ENCODE assay signal across 27 cellular contexts in the genomic region with DNA sequence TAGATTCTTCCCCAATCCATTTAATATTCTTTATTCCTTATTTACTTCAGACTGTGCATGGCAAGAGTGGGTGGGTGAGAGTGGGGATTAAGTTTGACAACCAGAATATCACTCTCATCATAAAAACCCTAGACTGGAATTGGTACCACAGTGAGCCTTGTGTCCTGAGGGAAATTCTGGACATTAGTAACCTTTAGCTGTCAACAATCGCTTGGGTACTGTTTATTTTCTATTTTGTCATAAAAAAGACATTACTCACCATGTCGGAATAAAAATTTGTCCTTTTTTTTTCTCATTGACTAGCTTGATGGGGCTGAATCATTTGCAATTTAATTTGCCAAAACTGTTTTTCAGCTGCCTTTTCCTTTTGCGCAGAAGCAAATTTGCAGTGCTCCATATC.
DNase-seq lines count a peak whose midpoint lies in the region; ATAC-seq, FAIRE-seq and TF ChIP-seq lines count a peak whose summit lies in the region.
"Had no signal": no experiment of that assay in that cellular context is flagged by ENCODE, and none has a peak within 500 bp of the region (broad histone marks: within the 10 kb centered on the region; RNA-seq: fewer than 3 reads in every experiment).

No MANE protein-coding gene starts in this region.

- H3K9me1 ChIP-seq in K562 (ENCODE audit: control insufficient read depth, insufficient read depth, low read length), result no peaks in the 10 kb centered on the region

- no peaks in the 10 kb centered on the region for H3K27me3 ChIP-seq in K562 (ENCODE audit: control insufficient read depth in 2 of 2, insufficient read depth in 2 of 2, low read length in 2 of 2)
- H3K27me3 ChIP-seq in skeletal muscle satellite cell (ENCODE audit: control insufficient read depth, insufficient read depth, low read length), result no peaks in the 10 kb centered on the region
- no peaks in the 10 kb centered on the region for H3K27me3 ChIP-seq in naive thymus-derived CD4-positive, alpha-beta T cell (ENCODE audit: control insufficient read depth in 2 of 2, insufficient read depth in 2 of 2, low read length in 2 of 2)
- H3K27me3 ChIP-seq: SJSA1 had no signal

- H3K4me2 ChIP-seq in K562 (ENCODE audit: insufficient read depth, low read length), result no peak overlapping the region
- peak overlapping the region; percentile 47 for H3K4me2 ChIP-seq in skeletal muscle satellite cell (ENCODE audit: low read length)

- H3K27ac Mint-ChIP-seq in naive thymus-derived CD4-positive, alpha-beta T cell, result no peak overlapping the region
- H3K27ac Mint-ChIP-seq: B cell; CD4-positive, CD25-positive, alpha-beta regulatory T cell; HFFc6 had no signal

- H3K79me2 ChIP-seq in K562 (ENCODE audit: control insufficient read depth, insufficient read depth, low read length), result no peaks in the 10 kb centered on the region

- DNase-seq in EL, result peak; percentile 4
- peak; percentile 38 for DNase-seq in LHCN-M2 (ENCODE audit: low read depth)
- DNase-seq in K562 (ENCODE audit: extremely low read depth in 1 of 4, low spot score in 3 of 4), result no peak
- no peak for DNase-seq in naive thymus-derived CD4-positive, alpha-beta T cell
- no peak for DNase-seq in T1000 (lab: John Stamatoyannopoulos, UW)
- DNase-seq: CD4-positive, CD25-positive, alpha-beta regulatory T cell; COR-L47; DMS 273 treated with DMSO at 0.1 percent for 48 hours; GOT3; HFFc6; IMR-90; Kasumi-1; NCI-H1105 treated with DMSO at 0.1 percent for 48 hours; NCI-H1694; NCI-H2107; NCI-H510A; NCI-H774; SW 1271; T-helper 2 cell had no signal

- intact Hi-C loops in K562 (cut with micrococcal nuclease), result no loop called here
- intact Hi-C loops in naive thymus-derived CD4-positive, alpha-beta T cell (cut with micrococcal nuclease), result no loop called here

- H3K9me3 ChIP-seq in K562 (replicated peaks; ENCODE audit: control insufficient read depth, insufficient read depth, low read depth, low read length) (no peaks in the 10 kb centered on the region), skeletal muscle satellite cell (replicated peaks; ENCODE audit: low read length) (no peaks in the 10 kb centered on the region)
- no peaks in the 10 kb centered on the region for H3K9me3 ChIP-seq in naive thymus-derived CD4-positive, alpha-beta T cell (ENCODE audit: control insufficient read depth in 2 of 3, low read length in 3 of 3)
- H3K9me3 ChIP-seq: SJSA1 had no signal

- TF ChIP-seq RAD21 in K562 (CRISPR knock-in tag; conservative IDR thresholded peaks at IDR 0.05 in 1 of 2, IDR thresholded peaks at IDR 0.05 in 1 of 2), result no peak

- POLR2A ChIA-PET in K562 (lab: Yijun Ruan, JAX), result no interaction called here
- POLR2A ChIA-PET in naive thymus-derived CD4-positive, alpha-beta T cell (lab: Charles Lee), result no interaction called here

- no peak overlapping the region for H3K4me3 Mint-ChIP-seq in naive thymus-derived CD4-positive, alpha-beta T cell
- H3K4me3 Mint-ChIP-seq: B cell; CD4-positive, CD25-positive, alpha-beta regulatory T cell; HFFc6 had no signal

- CTCF ChIA-PET in K562 (lab: Yijun Ruan, JAX; ENCODE audit: low intra/inter-chr PET ratio), result no interaction called here
- CTCF ChIA-PET in naive thymus-derived CD4-positive, alpha-beta T cell (lab: Charles Lee), result no interaction called here

- H3K36me3 ChIP-seq in K562 (ENCODE audit: control insufficient read depth, insufficient read depth, low read length) (no peaks in the 10 kb centered on the region), skeletal muscle satellite cell (ENCODE audit: insufficient read depth, low read length) (no peaks in the 10 kb centered on the region)
- no peaks in the 10 kb centered on the region for H3K36me3 ChIP-seq in naive thymus-derived CD4-positive, alpha-beta T cell (ENCODE audit: control insufficient read depth in 2 of 3, insufficient read depth in 3 of 3, low read length in 3 of 3)
- H3K36me3 ChIP-seq: SJSA1 had no signal

- no peak for FAIRE-seq in K562 (lab: Jason Lieb, UNC)
- FAIRE-seq: GM12891, GM18507, HTR-8/SVneo had no signal

- H3K4me1 Mint-ChIP-seq in naive thymus-derived CD4-positive, alpha-beta T cell, result no peaks in the 10 kb centered on the region
- H3K4me1 Mint-ChIP-seq: B cell; CD4-positive, CD25-positive, alpha-beta regulatory T cell had no signal

- no peak overlapping the region for H3K9ac ChIP-seq in K562 (ENCODE audit: insufficient read depth in 1 of 2, low read depth in 2 of 2, low read length in 2 of 2)
- H3K9ac ChIP-seq in skeletal muscle satellite cell (ENCODE audit: low read depth, low read length), result peak overlapping the region; percentile 14

- TF ChIP-seq EP300 in K562 (IDR thresholded peaks at IDR 0.05; ENCODE audit: low read length), result no peak

- ATAC-seq in K562 (no peak), GM18858 (IDR thresholded peaks at IDR 0.05; ENCODE audit: unreplicated experiment) (no peak)
- ATAC-seq in naive thymus-derived CD4-positive, alpha-beta T cell, result no peak

- in situ Hi-C loops in K562 (cut with MboI), result no loop called here

- H3K4me1 ChIP-seq in K562 (replicated peaks in 1 of 2; ENCODE audit: control insufficient read depth in 2 of 2, insufficient read depth in 2 of 2, low read length in 2 of 2) (no peaks in the 10 kb centered on the region), skeletal muscle satellite cell (ENCODE audit: control insufficient read depth, insufficient read depth, low read length) (peaks cover 9% of the 10 kb centered on the region)
- no peaks in the 10 kb centered on the region for H3K4me1 ChIP-seq in naive thymus-derived CD4-positive, alpha-beta T cell (ENCODE audit: control insufficient read depth in 2 of 2, insufficient read depth in 2 of 2, low read length in 2 of 2)

- no peaks in the 10 kb centered on the region for H3K36me3 Mint-ChIP-seq in naive thymus-derived CD4-positive, alpha-beta T cell
- H3K36me3 Mint-ChIP-seq: CD4-positive, CD25-positive, alpha-beta regulatory T cell had no signal

- no peak for TF ChIP-seq CTCF in K562 (IDR thresholded peaks at IDR 0.05 in 2 of 3, conservative IDR thresholded peaks at IDR 0.05 in 1 of 3; ENCODE audit: insufficient read depth in 2 of 3, low read depth in 1 of 3, low read length in 3 of 3)

- WGBS in K562 (ENCODE audit: insufficient coverage, low coverage, missing lambda C conversion rate), result 7% methylated on average over 3 of the region's 3 CpGs

- H3K9me3 Mint-ChIP-seq in naive thymus-derived CD4-positive, alpha-beta T cell, result peaks cover 0 to 3% (median 0%) of the 10 kb centered on the region in 11 donors
- H3K9me3 Mint-ChIP-seq: HFFc6 had no signal

- no peak overlapping the region for H3K4me3 ChIP-seq in K562
- no peak overlapping the region for H3K4me3 ChIP-seq in skeletal muscle satellite cell (ENCODE audit: low read length)
- H3K4me3 ChIP-seq in naive thymus-derived CD4-positive, alpha-beta T cell (ENCODE audit: low read length), result no peak overlapping the region
- H3K4me3 ChIP-seq: SJSA1 had no signal

- no peak for TF ChIP-seq POLR2A in K562 (conservative IDR thresholded peaks at IDR 0.05)

- 0 out of 2 replicates have a peak overlapping the region, but pooled peaks have one; percentile 18 for H2AFZ ChIP-seq in K562 (ENCODE audit: low read depth, low read length)

- BruUV-seq in K562 (replicated peaks; lab: Mats Ljungman, UMichigan), result no TSS peak

- H3K27ac ChIP-seq in K562 (ENCODE audit: extremely low read depth, low read depth, low read length), result no peak overlapping the region
- H3K27ac ChIP-seq in naive thymus-derived CD4-positive, alpha-beta T cell (ENCODE audit: low read depth, low read length), result no peak overlapping the region
- H3K27ac ChIP-seq: HL-60, SJSA1 had no signal

- H3K27me3 Mint-ChIP-seq in naive thymus-derived CD4-positive, alpha-beta T cell, result no peaks in the 10 kb centered on the region
- H3K27me3 Mint-ChIP-seq: B cell; CD4-positive, CD25-positive, alpha-beta regulatory T cell had no signal

- no peaks in the 10 kb centered on the region for H4K20me1 ChIP-seq in K562 (replicated peaks; ENCODE audit: control insufficient read depth, insufficient read depth, low read length)

TF ChIP-seq in K562, 482 proteins besides CTCF, POLR2A, EP300 and RAD21 (continues in another document):
- TF ChIP-seq ZNF75A (CRISPR knock-in tag; IDR thresholded peaks at IDR 0.05) (no peak), GATAD2B (IDR thresholded peaks at IDR 0.05; ENCODE audit: borderline replicate concordance) (no peak), MYC (IDR thresholded peaks at IDR 0.05; ENCODE audit: low read depth, low read length) (no peak), MYC (CRISPR knock-in tag; IDR thresholded peaks at IDR 0.05; ENCODE audit: borderline replicate concordance, low read depth) (no peak), MNT (conservative IDR thresholded peaks at IDR 0.05) (no peak)

Comparison
In these comparisons a context has a peak if more than half of its experiments do, and no peak if none do; other contexts are left out.
1. DNase-seq: peak in EL (single experiment) and LHCN-M2 (single experiment); none in K562 (0 of 4), naive thymus-derived CD4-positive, alpha-beta T cell (0 of 9) and T1000 (single experiment).